ENCODE assay signal across 1 cellular context in genomic region chr7:25894002-25894901, GRCh38.
A peak's percentile ranks its signal among the peaks of the same experiment; 100 is the strongest.
TF ChIP-seq lines count a peak whose summit lies in the region.

No MANE protein-coding gene starts in this region.

TF ChIP-seq in GM12878, 131 proteins besides CTCF, POLR2A, EP300 and RAD21 (continued from another document):
- peak; percentile 85 for TF ChIP-seq PBX3 (IDR thresholded peaks at IDR 0.05; ENCODE audit: insufficient replicate concordance, low read depth, low read length)
- peak; percentile 73 for TF ChIP-seq SIX5 (IDR thresholded peaks at IDR 0.05; ENCODE audit: low read depth, low read length, severe bottlenecking)
- no peak for TF ChIP-seq POLR2AphosphoS2 (IDR thresholded peaks at IDR 0.05; ENCODE audit: low read depth, low read length)
- TF ChIP-seq TAF1 (IDR thresholded peaks at IDR 0.05; ENCODE audit: borderline replicate concordance, low read depth, low read length) = no peak
- peak; percentile 85 for TF ChIP-seq PKNOX1 (IDR thresholded peaks at IDR 0.05)
- 0 out of 2 replicates have a peak, but pooled peaks have one; percentile 64 for TF ChIP-seq CHD4 (IDR thresholded peaks at IDR 0.05)
- TF ChIP-seq ZNF687 (IDR thresholded peaks at IDR 0.05) = no peak
- TF ChIP-seq HCFC1 (IDR thresholded peaks at IDR 0.05; ENCODE audit: low read length) = peak; percentile 72
TF ChIP-seq in GM12878: peak in this region for 12.
